ENCODE assay signal across 9 cellular contexts in the genomic region with DNA sequence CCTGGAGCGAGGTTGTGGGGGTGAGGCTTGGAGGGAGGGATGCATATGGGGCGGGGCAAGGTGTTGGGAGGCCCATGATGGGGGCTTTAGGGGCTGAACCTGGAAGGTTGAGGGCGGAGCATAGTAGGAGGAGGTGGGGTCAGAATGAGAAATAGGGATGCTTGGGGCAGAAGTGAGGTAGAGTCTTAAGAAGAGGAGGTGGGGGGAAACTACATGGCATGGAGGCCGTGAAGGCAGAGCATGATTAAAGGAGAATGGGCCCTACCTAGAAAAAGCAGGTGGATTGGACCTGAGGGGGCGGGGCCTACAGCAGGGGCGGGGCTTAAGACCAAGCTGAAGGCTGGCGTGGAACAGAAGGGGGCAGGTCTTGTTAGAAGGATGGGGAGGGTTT. TPM values are rescaled to one million over a fixed set of nuclear protein-coding genes. Genes with fewer than 3 reads are reported as not detected.
A peak's percentile ranks its signal among the peaks of the same experiment; 100 is the strongest.
DNase-seq lines count a peak whose midpoint lies in the region; ATAC-seq, FAIRE-seq and TF ChIP-seq lines count a peak whose summit lies in the region.
"Had no signal": no experiment of that assay in that cellular context is flagged by ENCODE, and none has a peak within 500 bp of the region (broad histone marks: within the 10 kb centered on the region; RNA-seq: fewer than 3 reads in every experiment).

No MANE protein-coding gene starts in this region.

- H3K4me3 ChIP-seq in BLaER1, result no peak overlapping the region

- H3K9me3 Mint-ChIP-seq in T-cell, result no peaks in the 10 kb centered on the region
- H3K9me3 Mint-ChIP-seq in naive thymus-derived CD8-positive, alpha-beta T cell, result no peaks in the 10 kb centered on the region

- no peak overlapping the region for H3K27ac ChIP-seq in BLaER1

- peak overlapping the region; percentile 9; the same call in 1 of the 2 replicates for H3K4me2 ChIP-seq in BLaER1

- H3K4me3 Mint-ChIP-seq in T-cell, result peak overlapping the region; percentile 76 to 100 (median 91)
- peak overlapping the region; percentile 56 to 100 (median 92) for H3K4me3 Mint-ChIP-seq in naive thymus-derived CD8-positive, alpha-beta T cell

- no peaks in the 10 kb centered on the region for H3K9me3 ChIP-seq in BLaER1

- H4K20me1 ChIP-seq in BLaER1, result peaks cover 42% of the 10 kb centered on the region

- H3K27me3 Mint-ChIP-seq in T-cell, result no peaks in the 10 kb centered on the region
- peaks cover 0 to 2% (median 0%) of the 10 kb centered on the region in 5 donors for H3K27me3 Mint-ChIP-seq in naive thymus-derived CD8-positive, alpha-beta T cell

- no peak overlapping the region for H3K9ac ChIP-seq in BLaER1

- H3K27ac Mint-ChIP-seq in T-cell, result peak overlapping the region; percentile 59 to 82
- peak overlapping the region in 9 of 10 donors; percentile 73 to 100 (median 100) for H3K27ac Mint-ChIP-seq in naive thymus-derived CD8-positive, alpha-beta T cell

- ATAC-seq in HG02798 (IDR thresholded peaks at IDR 0.05; ENCODE audit: poor library complexity, unreplicated experiment) (peak; percentile 10), T-cell (replicated peaks in 1 of 4) (peak in 3 of 4 experiments; percentile 4 to 28 (median 9))
- ATAC-seq in naive thymus-derived CD8-positive, alpha-beta T cell, result peak; percentile 22 to 25

- H3K27me3 ChIP-seq in BLaER1, result no peaks in the 10 kb centered on the region

- H3K4me1 ChIP-seq in BLaER1, result peaks cover 38% of the 10 kb centered on the region

- peaks cover 48% of the 10 kb centered on the region for H3K36me3 ChIP-seq in BLaER1

- POLR2A ChIA-PET in T-cell (lab: Charles Lee), result no interaction called here
- POLR2A ChIA-PET in naive thymus-derived CD8-positive, alpha-beta T cell (lab: Charles Lee), result interaction anchor here (0.9 to 2.3 kb wide), 4 partner anchors 7 to 427 kb away, joined by 3 to 15 read pairs (median 4); a partner anchor contains a TSS

- peaks cover 26% of the 10 kb centered on the region for H3K36me3 Mint-ChIP-seq in T-cell
- H3K36me3 Mint-ChIP-seq in naive thymus-derived CD8-positive, alpha-beta T cell, result peaks cover 0 to 46% (median 5%) of the 10 kb centered on the region in 3 donors

- H3K4me1 Mint-ChIP-seq in T-cell, result peaks cover 16 to 32% (median 25%) of the 10 kb centered on the region in 3 donors
- H3K4me1 Mint-ChIP-seq in naive thymus-derived CD8-positive, alpha-beta T cell, result peaks cover 19 to 47% (median 30%) of the 10 kb centered on the region in 4 donors

- no peak for TF ChIP-seq POLR2A in H54 (IDR thresholded peaks at IDR 0.05; ENCODE audit: low read depth, low read length)

- DNase-seq in T-cell, result peak in 33 of 34 experiments; percentile 30 to 71 (median 57)
- peak; percentile 47 for DNase-seq in central memory CD4-positive, alpha-beta T cell
- DNase-seq in naive thymus-derived CD8-positive, alpha-beta T cell, result peak in 8 of 10 donors; percentile 53 to 82 (median 62)
- DNase-seq in H54 (ENCODE audit: insufficient read length, low spot score), result no peak
- no peak for DNase-seq in NCI-H510A (lab: John Stamatoyannopoulos, UW)
- no peak for DNase-seq in GDM1 (lab: John Stamatoyannopoulos, UW)

- no peak for FAIRE-seq in H54 (lab: Jason Lieb, UNC)

- CTCF ChIA-PET in T-cell (lab: Charles Lee), result no interaction called here

RNA-seq across cellular contexts. Expression of a gene that starts 0.8 kb away (rescaled TPM):
- total RNA-seq in T-cell, result 100 to 1,000 TPM; 109 to 236 (median 117) TPM
- 100 to 1,000 TPM; 106 to 107 TPM for total RNA-seq in naive thymus-derived CD8-positive, alpha-beta T cell
- 100 to 1,000 TPM in 1 of 3 donors, 10 to 100 TPM in 2; 69.6 to 100 (median 86.7) TPM for polyA plus RNA-seq in naive thymus-derived CD8-positive, alpha-beta T cell

RNA-seq across cellular contexts. Expression of a gene that starts 7.1 kb away (rescaled TPM):
- total RNA-seq in T-cell, result 10 to 100 TPM; 32.9 to 67.1 (median 54.0) TPM
- total RNA-seq in naive thymus-derived CD8-positive, alpha-beta T cell, result 10 to 100 TPM; 38.4 to 40.8 TPM
- polyA plus RNA-seq in naive thymus-derived CD8-positive, alpha-beta T cell, result 10 to 100 TPM; 26.0 to 34.4 (median 33.8) TPM

RNA-seq across cellular contexts. Expression of a gene that starts 11.6 kb away (rescaled TPM):
- total RNA-seq in T-cell, result 1 to 10 TPM; 2.6 to 7.1 (median 3.0) TPM
- total RNA-seq in naive thymus-derived CD8-positive, alpha-beta T cell, result 1 to 10 TPM; 6.4 to 9.7 TPM
- 1 to 10 TPM in 2 of 3 donors, under 1 TPM in 1; 0.37 to 2.0 (median 1.3) TPM for polyA plus RNA-seq in naive thymus-derived CD8-positive, alpha-beta T cell

RNA-seq across cellular contexts. Expression of a gene that starts 41.7 kb away (rescaled TPM):
- total RNA-seq in T-cell, result 1 to 10 TPM in 4 of 5 donors, under 1 TPM in 1; 0.72 to 9.7 (median 4.1) TPM
- total RNA-seq in naive thymus-derived CD8-positive, alpha-beta T cell, result 1 to 10 TPM; 4.5 to 5.6 TPM
- polyA plus RNA-seq in naive thymus-derived CD8-positive, alpha-beta T cell, result under 1 TPM in 2 of 3 donors, not detected in 1; 0.10 to 0.32 TPM
- total RNA-seq: subcutaneous adipose tissue had no signal

RNA-seq across cellular contexts. Expression of a gene that starts 47.9 kb away (rescaled TPM):
- total RNA-seq in T-cell, result 1 to 10 TPM in 4 of 5 donors, under 1 TPM in 1; 0.75 to 4.3 (median 1.5) TPM
- under 1 TPM; 0.73 to 0.80 TPM for total RNA-seq in naive thymus-derived CD8-positive, alpha-beta T cell
- not detected for polyA plus RNA-seq in naive thymus-derived CD8-positive, alpha-beta T cell

Comparison
In these comparisons a context has a peak if more than half of its experiments do, and no peak if none do; other contexts are left out.
1. DNase-seq: peak in T-cell (33 of 34), central memory CD4-positive, alpha-beta T cell (single experiment) and naive thymus-derived CD8-positive, alpha-beta T cell (8 of 10); none in H54 (single experiment), NCI-H510A (single experiment) and GDM1 (single experiment).
2. Peak in every context shown above with its lines, with median percentiles within 50 percentile points of each other: ATAC-seq.